ENCODE assay signal across 22 cellular contexts in genomic region chrX:154033848-154034247, GRCh38.
"Had no signal": no experiment of that assay in that cellular context is flagged by ENCODE, and none has a peak within 500 bp of the region (broad histone marks: within the 10 kb centered on the region; RNA-seq: fewer than 3 reads in every experiment).

No MANE protein-coding gene starts in this region.

- H3K4me3 Mint-ChIP-seq: activated naive CD4-positive, alpha-beta T cell treated with anti-CD3 and anti-CD28 coated beads for 36 hours; activated T-cell treated with anti-CD3 and anti-CD28 coated beads, Interleukin-2, amount 50 U/mL, for 72 hours; naive thymus-derived CD4-positive, alpha-beta T cell; neural crest cell; T-helper 17 cell had no signal

- H3K36me3 ChIP-seq: brain microvascular endothelial cell had no signal

- H3K27me3 ChIP-seq: brain microvascular endothelial cell, upper lobe of left lung had no signal

- H3K9me3 ChIP-seq: left ventricle myocardium inferior, upper lobe of left lung had no signal

- H3K9me3 Mint-ChIP-seq: activated naive CD4-positive, alpha-beta T cell treated with anti-CD3 and anti-CD28 coated beads for 36 hours; activated T-cell treated with anti-CD3 and anti-CD28 coated beads, Interleukin-2, amount 50 U/mL, for 72 hours; neural crest cell had no signal

- H3K27me3 Mint-ChIP-seq: naive thymus-derived CD4-positive, alpha-beta T cell; progenitor cell of endocrine pancreas; T-helper 17 cell had no signal

- ATAC-seq: activated T-cell treated with anti-CD3 and anti-CD28 coated beads, Interleukin-2, amount 50 U/mL, for 72 hours; esophagus mucosa; naive thymus-derived CD4-positive, alpha-beta T cell; T-helper 17 cell had no signal

- H3K27ac Mint-ChIP-seq: activated naive CD4-positive, alpha-beta T cell treated with anti-CD3 and anti-CD28 coated beads for 36 hours; activated T-cell treated with anti-CD3 and anti-CD28 coated beads, Interleukin-2, amount 50 U/mL, for 72 hours; progenitor cell of endocrine pancreas; T-helper 17 cell had no signal

- H3K4me1 ChIP-seq: upper lobe of left lung had no signal

- H3K4me3 ChIP-seq: left ventricle myocardium inferior, upper lobe of left lung had no signal

- DNase-seq: activated CD4-positive, alpha-beta T cell treated with anti-CD3 and anti-CD28 coated beads, Interleukin-2, amount 50 U/mL, for 48 hours; activated CD4-positive, CD25-positive, alpha-beta regulatory T cell treated with anti-CD3 and anti-CD28 coated beads, Interleukin-2, amount 50 U/mL, for 72 hours; activated effector memory CD4-positive, alpha-beta T cell treated with Interleukin-2 at 50 U/mL for 16 hours; activated naive CD4-positive, alpha-beta T cell treated with anti-CD3 and anti-CD28 coated beads for 36 hours; activated T-cell treated with anti-CD3 and anti-CD28 coated beads, Interleukin-2, amount 50 U/mL, for 72 hours; anterior cingulate cortex; brain microvascular endothelial cell; central memory CD4-positive, alpha-beta T cell; effector memory CD4-positive, alpha-beta T cell; foreskin melanocyte; hypothalamus; left ventricle myocardium inferior; naive thymus-derived CD4-positive, alpha-beta T cell; stimulated activated CD4-positive, alpha-beta T cell treated with anti-CD3 and anti-CD28 coated beads, Interleukin-4, amount 100 ng/mL, for 24 hours; stimulated activated naive CD4-positive, alpha-beta T cell treated with Interleukin-2 at 50 U/mL for 16 hours; SW 1271; T-helper 17 cell; upper lobe of left lung had no signal

- H3K27ac ChIP-seq: brain microvascular endothelial cell, left ventricle myocardium inferior, upper lobe of left lung, VCaP had no signal
